In the genomic region with DNA sequence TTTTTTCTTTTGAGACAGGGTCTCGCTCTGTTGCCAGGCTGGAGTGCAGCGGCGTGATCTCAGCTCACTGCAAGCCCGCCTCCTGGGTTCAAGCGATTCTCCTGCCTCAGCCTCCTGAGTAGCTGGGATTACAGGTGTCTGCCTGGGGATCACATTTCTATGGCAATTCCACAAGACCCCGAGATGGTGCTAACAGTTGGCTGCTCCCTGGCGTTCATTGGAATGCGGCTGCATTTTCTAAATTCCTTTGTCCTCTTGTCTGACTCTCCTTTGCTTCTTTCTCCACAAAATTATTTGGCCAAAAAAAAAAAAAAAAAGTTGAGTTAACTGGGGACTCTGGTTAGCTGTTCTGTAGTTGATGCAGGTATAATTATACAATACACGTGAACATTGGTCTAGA, we compare ENCODE assay signal across 2 cellular contexts.
TF ChIP-seq lines count a peak whose summit lies in the region.

No MANE protein-coding gene starts in this region.

TF ChIP-seq in IMR-90, 13 proteins besides CTCF, POLR2A, EP300 and RAD21:
- TF ChIP-seq CHD1 (IDR thresholded peaks at IDR 0.05; ENCODE audit: low read depth, low read length) (no peak), MAFK (IDR thresholded peaks at IDR 0.05; ENCODE audit: low read depth, low read length) (no peak), RFX5 (IDR thresholded peaks at IDR 0.05; ENCODE audit: low read depth, low read length) (no peak), CEBPB (IDR thresholded peaks at IDR 0.05; ENCODE audit: low read depth, low read length) (no peak), NFE2L2 (IDR thresholded peaks at IDR 0.05; ENCODE audit: low read depth, low read length) (no peak), RCOR1 (IDR thresholded peaks at IDR 0.05; ENCODE audit: insufficient replicate concordance, low read length) (no peak), SMC3 (IDR thresholded peaks at IDR 0.05; ENCODE audit: low read depth, low read length) (no peak), MXI1 (IDR thresholded peaks at IDR 0.05; ENCODE audit: borderline replicate concordance, low read depth, low read length) (no peak), MAZ (IDR thresholded peaks at IDR 0.05; ENCODE audit: borderline replicate concordance, low read depth, low read length) (no peak), FOS (IDR thresholded peaks at IDR 0.05; ENCODE audit: low read depth, low read length) (no peak)
- TF ChIP-seq, protein P1, sequence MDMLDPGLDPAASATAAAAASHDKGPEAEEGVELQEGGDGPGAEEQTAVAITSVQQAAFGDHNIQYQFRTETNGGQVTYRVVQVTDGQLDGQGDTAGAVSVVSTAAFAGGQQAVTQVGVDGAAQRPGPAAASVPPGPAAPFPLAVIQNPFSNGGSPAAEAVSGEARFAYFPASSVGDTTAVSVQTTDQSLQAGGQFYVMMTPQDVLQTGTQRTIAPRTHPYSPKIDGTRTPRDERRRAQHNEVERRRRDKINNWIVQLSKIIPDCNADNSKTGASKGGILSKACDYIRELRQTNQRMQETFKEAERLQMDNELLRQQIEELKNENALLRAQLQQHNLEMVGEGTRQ (IDR thresholded peaks at IDR 0.05; ENCODE audit: low read depth, low read length), result no peak
- TF ChIP-seq, protein P2, sequence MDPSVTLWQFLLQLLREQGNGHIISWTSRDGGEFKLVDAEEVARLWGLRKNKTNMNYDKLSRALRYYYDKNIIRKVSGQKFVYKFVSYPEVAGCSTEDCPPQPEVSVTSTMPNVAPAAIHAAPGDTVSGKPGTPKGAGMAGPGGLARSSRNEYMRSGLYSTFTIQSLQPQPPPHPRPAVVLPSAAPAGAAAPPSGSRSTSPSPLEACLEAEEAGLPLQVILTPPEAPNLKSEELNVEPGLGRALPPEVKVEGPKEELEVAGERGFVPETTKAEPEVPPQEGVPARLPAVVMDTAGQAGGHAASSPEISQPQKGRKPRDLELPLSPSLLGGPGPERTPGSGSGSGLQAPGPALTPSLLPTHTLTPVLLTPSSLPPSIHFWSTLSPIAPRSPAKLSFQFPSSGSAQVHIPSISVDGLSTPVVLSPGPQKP (IDR thresholded peaks at IDR 0.05; ENCODE audit: borderline replicate concordance, low read depth, low read length), result no peak

TF ChIP-seq in H1, 55 proteins besides CTCF, POLR2A, EP300 and RAD21:
- TF ChIP-seq HDAC2 (IDR thresholded peaks at IDR 0.05; ENCODE audit: borderline replicate concordance in 1 of 2, low read depth in 2 of 2, low read length in 2 of 2) (peak in 1 of 2 experiments; percentile 37; a peak in 1 of 4 replicates), RXRA (IDR thresholded peaks at IDR 0.05; ENCODE audit: insufficient read depth, low read depth, low read length) (no peak), EGR1 (IDR thresholded peaks at IDR 0.05; ENCODE audit: borderline replicate concordance, low read depth, low read length) (no peak), GTF2F1 (IDR thresholded peaks at IDR 0.05; ENCODE audit: borderline replicate concordance, low read depth, low read length) (no peak), JUND (IDR thresholded peaks at IDR 0.05; ENCODE audit: low read length) (no peak), TEAD4 (IDR thresholded peaks at IDR 0.05; ENCODE audit: low read depth, low read length) (peak; percentile 83), BCL11A (IDR thresholded peaks at IDR 0.05; ENCODE audit: low read depth in 2 of 2, low read length in 2 of 2) (no peak), TAF7 (optimal IDR thresholded peaks at IDR 0.05; ENCODE audit: borderline replicate concordance, low read depth, low read length) (no peak), MAFK (IDR thresholded peaks at IDR 0.05; ENCODE audit: low read depth, low read length) (no peak), TCF12 (IDR thresholded peaks at IDR 0.05; ENCODE audit: low read depth, low read length) (0 out of 2 replicates have a peak, but pooled peaks have one; percentile 58), CREB1 (IDR thresholded peaks at IDR 0.05) (no peak), SP1 (IDR thresholded peaks at IDR 0.05; ENCODE audit: low read depth, low read length) (0 out of 2 replicates have a peak, but pooled peaks have one; percentile 41)
- TF ChIP-seq, protein P3, sequence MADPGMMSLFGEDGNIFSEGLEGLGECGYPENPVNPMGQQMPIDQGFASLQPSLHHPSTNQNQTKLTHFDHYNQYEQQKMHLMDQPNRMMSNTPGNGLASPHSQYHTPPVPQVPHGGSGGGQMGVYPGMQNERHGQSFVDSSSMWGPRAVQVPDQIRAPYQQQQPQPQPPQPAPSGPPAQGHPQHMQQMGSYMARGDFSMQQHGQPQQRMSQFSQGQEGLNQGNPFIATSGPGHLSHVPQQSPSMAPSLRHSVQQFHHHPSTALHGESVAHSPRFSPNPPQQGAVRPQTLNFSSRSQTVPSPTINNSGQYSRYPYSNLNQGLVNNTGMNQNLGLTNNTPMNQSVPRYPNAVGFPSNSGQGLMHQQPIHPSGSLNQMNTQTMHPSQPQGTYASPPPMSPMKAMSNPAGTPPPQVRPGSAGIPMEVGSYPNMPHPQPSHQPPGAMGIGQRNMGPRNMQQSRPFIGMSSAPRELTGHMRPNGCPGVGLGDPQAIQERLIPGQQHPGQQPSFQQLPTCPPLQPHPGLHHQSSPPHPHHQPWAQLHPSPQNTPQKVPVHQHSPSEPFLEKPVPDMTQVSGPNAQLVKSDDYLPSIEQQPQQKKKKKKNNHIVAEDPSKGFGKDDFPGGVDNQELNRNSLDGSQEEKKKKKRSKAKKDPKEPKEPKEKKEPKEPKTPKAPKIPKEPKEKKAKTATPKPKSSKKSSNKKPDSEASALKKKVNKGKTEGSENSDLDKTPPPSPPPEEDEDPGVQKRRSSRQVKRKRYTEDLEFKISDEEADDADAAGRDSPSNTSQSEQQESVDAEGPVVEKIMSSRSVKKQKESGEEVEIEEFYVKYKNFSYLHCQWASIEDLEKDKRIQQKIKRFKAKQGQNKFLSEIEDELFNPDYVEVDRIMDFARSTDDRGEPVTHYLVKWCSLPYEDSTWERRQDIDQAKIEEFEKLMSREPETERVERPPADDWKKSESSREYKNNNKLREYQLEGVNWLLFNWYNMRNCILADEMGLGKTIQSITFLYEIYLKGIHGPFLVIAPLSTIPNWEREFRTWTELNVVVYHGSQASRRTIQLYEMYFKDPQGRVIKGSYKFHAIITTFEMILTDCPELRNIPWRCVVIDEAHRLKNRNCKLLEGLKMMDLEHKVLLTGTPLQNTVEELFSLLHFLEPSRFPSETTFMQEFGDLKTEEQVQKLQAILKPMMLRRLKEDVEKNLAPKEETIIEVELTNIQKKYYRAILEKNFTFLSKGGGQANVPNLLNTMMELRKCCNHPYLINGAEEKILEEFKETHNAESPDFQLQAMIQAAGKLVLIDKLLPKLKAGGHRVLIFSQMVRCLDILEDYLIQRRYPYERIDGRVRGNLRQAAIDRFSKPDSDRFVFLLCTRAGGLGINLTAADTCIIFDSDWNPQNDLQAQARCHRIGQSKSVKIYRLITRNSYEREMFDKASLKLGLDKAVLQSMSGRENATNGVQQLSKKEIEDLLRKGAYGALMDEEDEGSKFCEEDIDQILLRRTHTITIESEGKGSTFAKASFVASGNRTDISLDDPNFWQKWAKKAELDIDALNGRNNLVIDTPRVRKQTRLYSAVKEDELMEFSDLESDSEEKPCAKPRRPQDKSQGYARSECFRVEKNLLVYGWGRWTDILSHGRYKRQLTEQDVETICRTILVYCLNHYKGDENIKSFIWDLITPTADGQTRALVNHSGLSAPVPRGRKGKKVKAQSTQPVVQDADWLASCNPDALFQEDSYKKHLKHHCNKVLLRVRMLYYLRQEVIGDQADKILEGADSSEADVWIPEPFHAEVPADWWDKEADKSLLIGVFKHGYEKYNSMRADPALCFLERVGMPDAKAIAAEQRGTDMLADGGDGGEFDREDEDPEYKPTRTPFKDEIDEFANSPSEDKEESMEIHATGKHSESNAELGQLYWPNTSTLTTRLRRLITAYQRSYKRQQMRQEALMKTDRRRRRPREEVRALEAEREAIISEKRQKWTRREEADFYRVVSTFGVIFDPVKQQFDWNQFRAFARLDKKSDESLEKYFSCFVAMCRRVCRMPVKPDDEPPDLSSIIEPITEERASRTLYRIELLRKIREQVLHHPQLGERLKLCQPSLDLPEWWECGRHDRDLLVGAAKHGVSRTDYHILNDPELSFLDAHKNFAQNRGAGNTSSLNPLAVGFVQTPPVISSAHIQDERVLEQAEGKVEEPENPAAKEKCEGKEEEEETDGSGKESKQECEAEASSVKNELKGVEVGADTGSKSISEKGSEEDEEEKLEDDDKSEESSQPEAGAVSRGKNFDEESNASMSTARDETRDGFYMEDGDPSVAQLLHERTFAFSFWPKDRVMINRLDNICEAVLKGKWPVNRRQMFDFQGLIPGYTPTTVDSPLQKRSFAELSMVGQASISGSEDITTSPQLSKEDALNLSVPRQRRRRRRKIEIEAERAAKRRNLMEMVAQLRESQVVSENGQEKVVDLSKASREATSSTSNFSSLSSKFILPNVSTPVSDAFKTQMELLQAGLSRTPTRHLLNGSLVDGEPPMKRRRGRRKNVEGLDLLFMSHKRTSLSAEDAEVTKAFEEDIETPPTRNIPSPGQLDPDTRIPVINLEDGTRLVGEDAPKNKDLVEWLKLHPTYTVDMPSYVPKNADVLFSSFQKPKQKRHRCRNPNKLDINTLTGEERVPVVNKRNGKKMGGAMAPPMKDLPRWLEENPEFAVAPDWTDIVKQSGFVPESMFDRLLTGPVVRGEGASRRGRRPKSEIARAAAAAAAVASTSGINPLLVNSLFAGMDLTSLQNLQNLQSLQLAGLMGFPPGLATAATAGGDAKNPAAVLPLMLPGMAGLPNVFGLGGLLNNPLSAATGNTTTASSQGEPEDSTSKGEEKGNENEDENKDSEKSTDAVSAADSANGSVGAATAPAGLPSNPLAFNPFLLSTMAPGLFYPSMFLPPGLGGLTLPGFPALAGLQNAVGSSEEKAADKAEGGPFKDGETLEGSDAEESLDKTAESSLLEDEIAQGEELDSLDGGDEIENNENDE (IDR thresholded peaks at IDR 0.05; ENCODE audit: insufficient replicate concordance, low read length), result peak; percentile 46
